Comparison of ENCODE assay signal across 9 cellular contexts in genomic region chr19:47512183-47512947, GRCh38. TPM values are rescaled to one million over a fixed set of nuclear protein-coding genes. Genes with fewer than 3 reads are reported as not detected.
DNase-seq lines count a peak whose midpoint lies in the region; ATAC-seq and TF ChIP-seq lines count a peak whose summit lies in the region.
"Had no signal": no experiment of that assay in that cellular context is flagged by ENCODE, and none has a peak within 500 bp of the region (broad histone marks: within the 10 kb centered on the region; RNA-seq: fewer than 3 reads in every experiment).

No MANE protein-coding gene starts in this region.

- peak overlapping the region in 58 of 59 donors; percentile 5 to 99 (median 80) for H3K27ac ChIP-seq in dorsolateral prefrontal cortex

- H3K4me3 ChIP-seq in dorsolateral prefrontal cortex, result peak overlapping the region in 50 of 59 donors; percentile 5 to 100 (median 94)

- no peaks in the 10 kb centered on the region for H3K9me3 Mint-ChIP-seq in CD14-positive monocyte
- H3K9me3 Mint-ChIP-seq in nephron progenitor cell, result no peaks in the 10 kb centered on the region

- peak overlapping the region; percentile 70 to 100 (median 99) for H3K27ac Mint-ChIP-seq in CD14-positive monocyte
- H3K27ac Mint-ChIP-seq in nephron progenitor cell, result peak overlapping the region; percentile 59

- H3K27me3 ChIP-seq in dorsolateral prefrontal cortex, result no peaks in the 10 kb centered on the region

- peaks cover 21 to 35% of the 10 kb centered on the region in 2 donors for H3K36me3 Mint-ChIP-seq in CD14-positive monocyte
- no peaks in the 10 kb centered on the region for H3K36me3 Mint-ChIP-seq in nephron progenitor cell (ENCODE audit: low read depth)

- peak overlapping the region; percentile 98 for H3K4me3 Mint-ChIP-seq in CD14-positive monocyte
- H3K4me3 Mint-ChIP-seq in nephron progenitor cell, result peak overlapping the region; percentile 98

- intact Hi-C loops in CD14-positive monocyte (cut with micrococcal nuclease) (loop anchor here (5.0 to 10.0 kb wide), 4 partner anchors 78 to 238 kb away; partner anchors contain the start of genes INAFM1 (in 1 of the 2) and NOP53 (in 1 of the 2)), dorsolateral prefrontal cortex (cut with DNase I) (loop anchor here in 1 of 2 donors (10.0 kb wide), 1 partner anchor 238 kb away; the partner anchor contains the start of gene INAFM1)

- H3K27me3 Mint-ChIP-seq in CD14-positive monocyte (ENCODE audit: low read depth in 3 of 3) (peaks cover 0 to 8% (median 0%) of the 10 kb centered on the region in 3 donors), nephron progenitor cell (ENCODE audit: low read depth, poor library complexity) (peaks cover 5% of the 10 kb centered on the region)

- DNase-seq in CD14-positive monocyte (ENCODE audit: low spot score) (no peak), M059J (ENCODE audit: low read depth) (peak; percentile 49), dorsolateral prefrontal cortex (no peak), nephron progenitor cell (no peak), HuH-7 (ENCODE audit: low spot score) (no peak)

- ATAC-seq in GM18520 (IDR thresholded peaks at IDR 0.05; ENCODE audit: unreplicated experiment) (no peak), HG03139 (IDR thresholded peaks at IDR 0.05; ENCODE audit: unreplicated experiment) (no peak), HG02884 (IDR thresholded peaks at IDR 0.05; ENCODE audit: unreplicated experiment) (no peak)

- TF ChIP-seq CTCF in CD14-positive monocyte (IDR thresholded peaks at IDR 0.05) (no peak), dorsolateral prefrontal cortex (IDR thresholded peaks at IDR 0.05 in 54 of 56, conservative IDR thresholded peaks at IDR 0.05 in 2 of 56; ENCODE audit: low read depth in 1 of 56, partially characterized antibody in 56 of 56) (no peak), nephron progenitor cell (IDR thresholded peaks at IDR 0.05) (no peak)

- H3K4me1 Mint-ChIP-seq in CD14-positive monocyte (peaks cover 49% of the 10 kb centered on the region), nephron progenitor cell (peaks cover 42% of the 10 kb centered on the region)

RNA-seq across cellular contexts. Expression of gene NAPA, which starts 2.5 kb away (rescaled TPM):
- 100 to 1,000 TPM in 1 of 2 donors, 10 to 100 TPM in 1; 77.5 to 111 TPM for polyA plus RNA-seq in CD14-positive monocyte
- total RNA-seq in M059J (2014; rRNA removed; shearing (Covaris generic)), result 211 and 268 TPM in 2 replicates
- 100 to 1,000 TPM; 102 to 294 (median 206) TPM for total RNA-seq in dorsolateral prefrontal cortex

RNA-seq across cellular contexts. Expression of gene KPTN, which starts 28.3 kb away (rescaled TPM):
- 1 to 10 TPM; 9.5 to 9.7 TPM for polyA plus RNA-seq in CD14-positive monocyte
- total RNA-seq in M059J (2014; rRNA removed; shearing (Covaris generic)), result 3.4 and 11.1 TPM in 2 replicates
- total RNA-seq in dorsolateral prefrontal cortex, result 10 to 100 TPM in 119 of 120 experiments, 1 to 10 TPM in 1; 9.5 to 40.3 (median 18.4) TPM

RNA-seq across cellular contexts. Expression of gene SLC8A2, which starts 40.7 kb away (rescaled TPM):
- polyA plus RNA-seq in CD14-positive monocyte, result not detected
- total RNA-seq in M059J (2014; rRNA removed; shearing (Covaris generic)), result not detected in 2 replicates
- total RNA-seq in dorsolateral prefrontal cortex, result 100 to 1,000 TPM in 69 of 120 experiments, 10 to 100 TPM in 51; 22.2 to 179 (median 105) TPM
- total RNA-seq: endothelial cell of umbilical vein had no signal
- polyA plus RNA-seq: endothelial cell of umbilical vein had no signal

Comparison
In these comparisons a context has a peak if more than half of its experiments do, and no peak if none do; other contexts are left out.
1. RNA of gene SLC8A2, which starts 40.7 kb away (total RNA-seq): 22.2 to 179 TPM in dorsolateral prefrontal cortex; not detected in M059J; every median in the first group is over 10 times any median in the second.